In the genomic region with DNA sequence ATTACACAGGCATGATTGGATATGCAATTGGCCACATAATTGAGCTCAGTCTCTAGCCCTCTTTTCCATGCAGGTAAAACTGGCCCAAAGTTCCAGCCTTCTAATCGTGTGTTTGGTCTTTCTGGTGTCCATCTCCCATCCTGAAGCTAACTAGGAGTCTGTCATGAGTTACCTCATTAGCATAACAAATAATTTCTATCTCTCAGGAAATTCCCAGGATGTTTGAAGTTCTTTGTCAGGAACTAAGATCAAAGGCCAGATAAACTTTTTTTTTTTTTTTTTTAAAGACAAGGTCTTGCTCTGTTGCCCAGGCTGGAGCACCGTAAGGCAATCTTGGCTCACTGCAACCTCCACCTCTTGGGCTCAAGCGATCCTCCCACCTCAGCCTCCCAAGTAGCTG, we compare ENCODE assay signal across 1 cellular context.
TF ChIP-seq lines count a peak whose summit lies in the region.

No MANE protein-coding gene starts in this region.

TF ChIP-seq in IMR-90, 13 proteins besides CTCF, POLR2A, EP300 and RAD21 (continued from another document):
- TF ChIP-seq NFE2L2 (IDR thresholded peaks at IDR 0.05; ENCODE audit: low read depth, low read length): no peak
- TF ChIP-seq BHLHE40 (IDR thresholded peaks at IDR 0.05; ENCODE audit: low read depth, low read length): no peak
- no peak for TF ChIP-seq MAFK (IDR thresholded peaks at IDR 0.05; ENCODE audit: low read depth, low read length)
- TF ChIP-seq, protein P1, sequence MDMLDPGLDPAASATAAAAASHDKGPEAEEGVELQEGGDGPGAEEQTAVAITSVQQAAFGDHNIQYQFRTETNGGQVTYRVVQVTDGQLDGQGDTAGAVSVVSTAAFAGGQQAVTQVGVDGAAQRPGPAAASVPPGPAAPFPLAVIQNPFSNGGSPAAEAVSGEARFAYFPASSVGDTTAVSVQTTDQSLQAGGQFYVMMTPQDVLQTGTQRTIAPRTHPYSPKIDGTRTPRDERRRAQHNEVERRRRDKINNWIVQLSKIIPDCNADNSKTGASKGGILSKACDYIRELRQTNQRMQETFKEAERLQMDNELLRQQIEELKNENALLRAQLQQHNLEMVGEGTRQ (IDR thresholded peaks at IDR 0.05; ENCODE audit: low read depth, low read length): no peak
